8 cellular contexts compared by ENCODE assay signal in genomic region chr17:55577011-55577586, GRCh38.
DNase-seq lines count a peak whose midpoint lies in the region; ATAC-seq, FAIRE-seq and TF ChIP-seq lines count a peak whose summit lies in the region.

No MANE protein-coding gene starts in this region.

- intact Hi-C loops in head of caudate nucleus (cut with DNase I), result no loop called here

- H3K9me3 ChIP-seq in Loucy (ENCODE audit: insufficient read depth, low read depth, low read length) (no peaks in the 10 kb centered on the region), small intestine (ENCODE audit: control insufficient read depth, low read depth) (no peaks in the 10 kb centered on the region)

- no peak for TF ChIP-seq CTCF in Loucy (conservative IDR thresholded peaks at IDR 0.05; ENCODE audit: low read length)

- H2AFZ ChIP-seq in Loucy (ENCODE audit: low read length), result peak overlapping the region; percentile 41; the same call in 1 of the 2 replicates

- in situ Hi-C loops in G401 (cut with HindIII; ENCODE audit: low sequenced_read_pairs), result no loop called here

- H3K27ac ChIP-seq in small intestine (ENCODE audit: low read depth in 1 of 2, low read length in 1 of 2), result peak overlapping the region in 1 of 2 donors; percentile 90

- 21 to 33% (median 28%) methylated on average over 9 of the region's 9 CpGs for WGBS in small intestine, 3 donors

- H3K4me1 ChIP-seq in Loucy (ENCODE audit: insufficient read depth, low read length, poor library complexity, severe bottlenecking) (no peaks in the 10 kb centered on the region), small intestine (ENCODE audit: control insufficient read depth in 2 of 2, insufficient read depth in 1 of 2, low read depth in 1 of 2, low read length in 1 of 2) (no peaks in the 10 kb centered on the region)

- no peaks in the 10 kb centered on the region for H3F3A ChIP-seq in Loucy (ENCODE audit: low read depth)

- H3K4me3 ChIP-seq in Loucy (ENCODE audit: low read length, poor library complexity, severe bottlenecking) (no peak overlapping the region), small intestine (ENCODE audit: low read depth in 1 of 2, low read length in 2 of 2) (no peak overlapping the region)

- peak; percentile 74 for ATAC-seq in GM21723 (IDR thresholded peaks at IDR 0.05; ENCODE audit: unreplicated experiment)

- FAIRE-seq in small intestine (lab: Jason Lieb, UNC), result no peak

- H3K36me3 ChIP-seq in Loucy (ENCODE audit: insufficient read depth, low read length) (no peaks in the 10 kb centered on the region), small intestine (ENCODE audit: control insufficient read depth in 2 of 2, insufficient read depth in 2 of 2, low read length in 2 of 2) (no peaks in the 10 kb centered on the region)

- no peak overlapping the region for H3K9ac ChIP-seq in Loucy (ENCODE audit: low read depth, low read length, poor library complexity, severe bottlenecking)

- H3K4me2 ChIP-seq in Loucy (ENCODE audit: low read depth, low read length, poor library complexity, severe bottlenecking), result no peak overlapping the region

- H3K27me3 ChIP-seq in Loucy (ENCODE audit: insufficient read depth, low read length, poor library complexity, severe bottlenecking) (no peaks in the 10 kb centered on the region), small intestine (ENCODE audit: control insufficient read depth in 2 of 2, insufficient read depth in 2 of 2, low read length in 2 of 2) (no peaks in the 10 kb centered on the region)

- no peaks in the 10 kb centered on the region for H3K79me2 ChIP-seq in Loucy (ENCODE audit: insufficient read depth, low read length)

- DNase-seq in G401 (ENCODE audit: low spot score) (peak; percentile 5), activated T-cell treated with anti-CD3 and anti-CD28 coated beads for 24 hours (ENCODE audit: low read depth) (peak; percentile 18), head of caudate nucleus (peak in 26 of 42 donors; percentile 6 to 55 (median 24)), small intestine (peak; percentile 29), occipital lobe (lab: John Stamatoyannopoulos, UW) (no peak), GOT3 (lab: John Stamatoyannopoulos, UW) (no peak)

- no peaks in the 10 kb centered on the region for H4K20me1 ChIP-seq in Loucy (ENCODE audit: insufficient read depth, low read length, poor library complexity, severe bottlenecking)

- H3K9me2 ChIP-seq in Loucy (replicated peaks; ENCODE audit: low read depth, low read length), result no peaks in the 10 kb centered on the region

Comparison
In these comparisons a context has a peak if more than half of its experiments do, and no peak if none do; other contexts are left out.
1. DNase-seq: peak in G401 (single experiment), activated T-cell treated with anti-CD3 and anti-CD28 coated beads for 24 hours (single experiment), head of caudate nucleus (26 of 42) and small intestine (single experiment); none in occipital lobe (single experiment) and GOT3 (single experiment).